In genomic region chr5:134113908-134114875, GRCh38 we compare ENCODE assay signal across 8 cellular contexts. TPM values are rescaled to one million over a fixed set of nuclear protein-coding genes. Genes with fewer than 3 reads are reported as not detected.
A peak's percentile ranks its signal among the peaks of the same experiment; 100 is the strongest.
DNase-seq lines count a peak whose midpoint lies in the region; ATAC-seq and TF ChIP-seq lines count a peak whose summit lies in the region.

TCF7 (plus strand) TSS chr5:134114681; CDS start chr5:134114907, 226 bp downstream.

- peak within 1 kb of the TSS; percentile 53 for H3K9ac ChIP-seq in SK-N-MC (ENCODE audit: insufficient read length)

- peaks cover 7% of the 10 kb centered on the region for H3K36me3 Mint-ChIP-seq in activated naive CD4-positive, alpha-beta T cell treated with anti-CD3 and anti-CD28 coated beads, Interleukin-2, amount 50 U/mL, for 24 hours

- DNase-seq in ELR (ENCODE audit: low read depth) (peak; percentile 87), KBM-7 (peak; percentile 71), SK-N-MC (ENCODE audit: low read depth, low spot score) (peak; percentile 8), head of caudate nucleus (peak in 40 of 42 donors; percentile 22 to 78 (median 58)), occipital lobe (lab: John Stamatoyannopoulos, UW) (peak; percentile 46), upper lobe of right lung (peak; percentile 88)

- H3K36me3 ChIP-seq in SK-N-MC (ENCODE audit: insufficient read depth, low read length) (no peaks in the 10 kb centered on the region), upper lobe of right lung (no peaks in the 10 kb centered on the region)

- peaks cover 17% of the 10 kb centered on the region for H3K4me1 ChIP-seq in upper lobe of right lung

- H3K4me3 ChIP-seq in SK-N-MC (peak within 1 kb of the TSS; percentile 81), upper lobe of right lung (peak within 1 kb of the TSS; percentile 58)

- H3K4me3 Mint-ChIP-seq in activated naive CD4-positive, alpha-beta T cell treated with anti-CD3 and anti-CD28 coated beads, Interleukin-2, amount 50 U/mL, for 24 hours: peak within 1 kb of the TSS; percentile 94

- ATAC-seq in GM21737 (IDR thresholded peaks at IDR 0.05; ENCODE audit: unreplicated experiment) (peak; percentile 80), upper lobe of right lung (peak; percentile 95)

- no peaks in the 10 kb centered on the region for H3K27me3 Mint-ChIP-seq in activated naive CD4-positive, alpha-beta T cell treated with anti-CD3 and anti-CD28 coated beads, Interleukin-2, amount 50 U/mL, for 24 hours

- no peak within 1 kb of the TSS for H3K27ac ChIP-seq in SK-N-MC
- H3K27ac ChIP-seq in upper lobe of right lung: no peak within 1 kb of the TSS

- TF ChIP-seq CTCF in upper lobe of right lung (IDR thresholded peaks at IDR 0.05): no peak

- H3K27ac Mint-ChIP-seq in activated naive CD4-positive, alpha-beta T cell treated with anti-CD3 and anti-CD28 coated beads, Interleukin-2, amount 50 U/mL, for 24 hours: peak within 1 kb of the TSS; percentile 92

- H3K4me1 Mint-ChIP-seq in activated naive CD4-positive, alpha-beta T cell treated with anti-CD3 and anti-CD28 coated beads, Interleukin-2, amount 50 U/mL, for 24 hours: peaks cover 69% of the 10 kb centered on the region

- in situ Hi-C loops in KBM-7 (cut with MboI; ENCODE audit: low pct_unique_long_range_greater_than_20kb, low sequenced_read_pairs): no loop called here

- no peaks in the 10 kb centered on the region for H3K9me3 Mint-ChIP-seq in activated naive CD4-positive, alpha-beta T cell treated with anti-CD3 and anti-CD28 coated beads, Interleukin-2, amount 50 U/mL, for 24 hours

- H3K9me3 ChIP-seq in SK-N-MC (ENCODE audit: low read depth, low read length) (no peaks in the 10 kb centered on the region), upper lobe of right lung (no peaks in the 10 kb centered on the region)

- intact Hi-C loops in head of caudate nucleus (cut with DNase I) (no loop called here), upper lobe of right lung (cut with DNase I) (no loop called here)

- peaks cover 12% of the 10 kb centered on the region for H3K27me3 ChIP-seq in upper lobe of right lung

RNA-seq across cellular contexts. Expression of gene TCF7, which starts in this region (rescaled TPM):
- not detected for total RNA-seq in occipital lobe
- total RNA-seq in upper lobe of right lung: 7.0 TPM

Comparison
In these comparisons a context has a peak if more than half of its experiments do, and no peak if none do; other contexts are left out.
1. Peak in DNase-seq in occipital lobe; RNA of the gene not detected or under 1 TPM.
2. DNase-seq: peak in every context shown above with its lines; median percentile 88 in upper lobe of right lung; 87 in ELR; 71 in KBM-7; 58 in head of caudate nucleus; 46 in occipital lobe; 8 in SK-N-MC.